ENCODE assay signal across 1 cellular context in genomic region chr1:6554031-6554906, GRCh38.
A peak's percentile ranks its signal among the peaks of the same experiment; 100 is the strongest.
TF ChIP-seq lines count a peak whose summit lies in the region.

Gene NOL9, minus strand, starts transcription at chr1:6554513. Its CDS starts 11 bp downstream, at chr1:6554502.

TF ChIP-seq in K562, 482 proteins besides CTCF, POLR2A, EP300 and RAD21 (continued from another document and continues in another):
- no peak; the same call in 1 of the 2 replicates for TF ChIP-seq ILF3 (IDR thresholded peaks at IDR 0.05; ENCODE audit: borderline replicate concordance)
- TF ChIP-seq ZNF57 (CRISPR knock-in tag; IDR thresholded peaks at IDR 0.05), result 0 out of 2 replicates have a peak, but pooled peaks have one; percentile 63
- TF ChIP-seq NCOR1 (IDR thresholded peaks at IDR 0.05), result no peak; the same call in 1 of the 2 replicates
- no peak for TF ChIP-seq XRCC3 (IDR thresholded peaks at IDR 0.05)
- TF ChIP-seq SUPT5H (IDR thresholded peaks at IDR 0.05), result peak; percentile 86
- no peak for TF ChIP-seq TCF15 (CRISPR knock-in tag; IDR thresholded peaks at IDR 0.05)
- TF ChIP-seq HSF4 (CRISPR knock-in tag; IDR thresholded peaks at IDR 0.05; ENCODE audit: borderline replicate concordance), result no peak; the same call in 1 of the 2 replicates
- no peak for TF ChIP-seq ZNF184 (CRISPR knock-in tag; IDR thresholded peaks at IDR 0.05)
- peak; percentile 93 for TF ChIP-seq FOXP1 (CRISPR knock-in tag; IDR thresholded peaks at IDR 0.05)
- TF ChIP-seq SRF (CRISPR knock-in tag; IDR thresholded peaks at IDR 0.05), result no peak; a peak in 1 of 4 replicates
- TF ChIP-seq RHOXF2B (CRISPR knock-in tag; conservative IDR thresholded peaks at IDR 0.05), result 0 out of 2 replicates have a peak, but pooled peaks have one; percentile 18
- TF ChIP-seq FOXA1 (IDR thresholded peaks at IDR 0.05; ENCODE audit: borderline replicate concordance), result no peak
- TF ChIP-seq CEBPG (CRISPR knock-in tag; IDR thresholded peaks at IDR 0.05), result no peak
- no peak for TF ChIP-seq CEBPG (tag; conservative IDR thresholded peaks at IDR 0.05 in 1 of 2, IDR thresholded peaks at IDR 0.05 in 1 of 2)
- TF ChIP-seq ARID2 (IDR thresholded peaks at IDR 0.05), result no peak
- peak; percentile 72 for TF ChIP-seq TOE1 (IDR thresholded peaks at IDR 0.05; ENCODE audit: borderline replicate concordance)
- no peak for TF ChIP-seq TOE1 (CRISPR knock-in tag; IDR thresholded peaks at IDR 0.05; ENCODE audit: borderline replicate concordance, low read depth)
- no peak; the same call in 1 of the 2 replicates for TF ChIP-seq BMI1 (IDR thresholded peaks at IDR 0.05; ENCODE audit: low read length)
- TF ChIP-seq GABPB2 (CRISPR knock-in tag; conservative IDR thresholded peaks at IDR 0.05), result no peak
- peak; percentile 84 for TF ChIP-seq HMBOX1 (IDR thresholded peaks at IDR 0.05)
- no peak for TF ChIP-seq ZNF280A (IDR thresholded peaks at IDR 0.05; ENCODE audit: low read depth, partially characterized antibody)
- TF ChIP-seq RCOR1 (IDR thresholded peaks at IDR 0.05; ENCODE audit: borderline replicate concordance in 1 of 2, low read depth in 2 of 2, low read length in 2 of 2), result peak; percentile 28 to 77; a peak in 2 of 4 replicates
- TF ChIP-seq GATAD2A (IDR thresholded peaks at IDR 0.05), result 0 out of 2 replicates have a peak, but pooled peaks have one; percentile 9
- TF ChIP-seq MEF2A (IDR thresholded peaks at IDR 0.05; ENCODE audit: control insufficient read depth, low read depth, low read length), result no peak
- TF ChIP-seq ZNF551 (CRISPR knock-in tag; IDR thresholded peaks at IDR 0.05), result no peak
- peak; percentile 31; the same call in 1 of the 2 replicates for TF ChIP-seq ZBTB9 (CRISPR knock-in tag; IDR thresholded peaks at IDR 0.05)
- no peak for TF ChIP-seq MEF2D (tag; conservative IDR thresholded peaks at IDR 0.05; ENCODE audit: low read depth)
- TF ChIP-seq CAMTA2 (CRISPR knock-in tag; conservative IDR thresholded peaks at IDR 0.05), result no peak
- peak; percentile 85; the same call in 1 of the 2 replicates for TF ChIP-seq TGIF2 (CRISPR knock-in tag; IDR thresholded peaks at IDR 0.05)
- no peak for TF ChIP-seq CGGBP1 (CRISPR knock-in tag; IDR thresholded peaks at IDR 0.05)
- TF ChIP-seq ARID1B (IDR thresholded peaks at IDR 0.05), result no peak; the same call in 1 of the 2 replicates
- TF ChIP-seq NR1H2 (CRISPR knock-in tag; IDR thresholded peaks at IDR 0.05), result no peak; the same call in 1 of the 2 replicates
- TF ChIP-seq BRF1 (IDR thresholded peaks at IDR 0.05; ENCODE audit: borderline replicate concordance, extremely low read depth, insufficient read length), result no peak
- TF ChIP-seq THAP12 (CRISPR knock-in tag; IDR thresholded peaks at IDR 0.05), result peak; percentile 91
- TF ChIP-seq CREB3 (tag; conservative IDR thresholded peaks at IDR 0.05; ENCODE audit: low read depth), result no peak
- TF ChIP-seq KDM2B (CRISPR knock-in tag; IDR thresholded peaks at IDR 0.05), result peak; percentile 76
- TF ChIP-seq ZNF398 (CRISPR knock-in tag; IDR thresholded peaks at IDR 0.05), result no peak
- no peak for TF ChIP-seq SMARCE1 (IDR thresholded peaks at IDR 0.05)
- TF ChIP-seq GATA2 (CRISPR knock-in tag; IDR thresholded peaks at IDR 0.05), result no peak
- TF ChIP-seq ARHGAP35 (IDR thresholded peaks at IDR 0.05; ENCODE audit: partially characterized antibody), result peak; percentile 97
- TF ChIP-seq BACH1 (tag; IDR thresholded peaks at IDR 0.05), result no peak
- 0 out of 2 replicates have a peak, but pooled peaks have one; percentile 63 for TF ChIP-seq ZBTB49 (CRISPR knock-in tag; IDR thresholded peaks at IDR 0.05; ENCODE audit: borderline replicate concordance)
- no peak for TF ChIP-seq SPI1 (IDR thresholded peaks at IDR 0.05; ENCODE audit: borderline replicate concordance, low read depth, low read length)
- TF ChIP-seq TCF3 (CRISPR knock-in tag; IDR thresholded peaks at IDR 0.05), result peak; percentile 45; the same call in 1 of the 2 replicates
- TF ChIP-seq CREM (IDR thresholded peaks at IDR 0.05; ENCODE audit: low read depth), result peak; percentile 57
- peak; percentile 51; the same call in 1 of the 2 replicates for TF ChIP-seq PHF21A (IDR thresholded peaks at IDR 0.05; ENCODE audit: borderline replicate concordance, low read depth)
- peak; percentile 82 for TF ChIP-seq U2AF1 (optimal IDR thresholded peaks at IDR 0.05; ENCODE audit: low read depth, low read length)
- TF ChIP-seq TBP (optimal IDR thresholded peaks at IDR 0.05; ENCODE audit: low read depth, low read length), result peak; percentile 95
- TF ChIP-seq NCOA1 (IDR thresholded peaks at IDR 0.05; ENCODE audit: low read depth), result no peak
- TF ChIP-seq NR2C1 (IDR thresholded peaks at IDR 0.05), result peak; percentile 65; the same call in 1 of the 2 replicates
- TF ChIP-seq NR2C1 (tag; IDR thresholded peaks at IDR 0.05), result peak; percentile 64; the same call in 1 of the 2 replicates
- no peak for TF ChIP-seq ZNF324 (CRISPR knock-in tag; IDR thresholded peaks at IDR 0.05)
- no peak for TF ChIP-seq TFAM (CRISPR knock-in tag; conservative IDR thresholded peaks at IDR 0.05)
- no peak for TF ChIP-seq ZNF124 (CRISPR knock-in tag; IDR thresholded peaks at IDR 0.05)
- no peak; a peak in 2 of 4 replicates for TF ChIP-seq NRF1 (conservative IDR thresholded peaks at IDR 0.05 in 1 of 2, IDR thresholded peaks at IDR 0.05 in 1 of 2)
- no peak for TF ChIP-seq SNAPC5 (CRISPR knock-in tag; IDR thresholded peaks at IDR 0.05)
- TF ChIP-seq NCOA2 (IDR thresholded peaks at IDR 0.05; ENCODE audit: partially characterized antibody in 2 of 2), result no peak
- peak; percentile 93 for TF ChIP-seq CC2D1A (IDR thresholded peaks at IDR 0.05)
- TF ChIP-seq EWSR1 (IDR thresholded peaks at IDR 0.05; ENCODE audit: borderline replicate concordance, low read depth, partially characterized antibody), result no peak
- TF ChIP-seq PTTG1 (tag; IDR thresholded peaks at IDR 0.05; ENCODE audit: low read depth), result no peak
- TF ChIP-seq SP2 (IDR thresholded peaks at IDR 0.05; ENCODE audit: extremely low read depth, low read depth, low read length, poor library complexity, severe bottlenecking), result peak; percentile 70
- TF ChIP-seq ZNF507 (tag; conservative IDR thresholded peaks at IDR 0.05), result no peak
- no peak for TF ChIP-seq USF2 (CRISPR knock-in tag; IDR thresholded peaks at IDR 0.05)
- TF ChIP-seq RFX7 (CRISPR knock-in tag; IDR thresholded peaks at IDR 0.05), result no peak
- no peak for TF ChIP-seq RAD51 (IDR thresholded peaks at IDR 0.05; ENCODE audit: borderline replicate concordance, low read depth)
